Comparison of ENCODE assay signal across 9 cellular contexts in genomic region chr1:202810193-202810614, GRCh38. TPM values are rescaled to one million over a fixed set of nuclear protein-coding genes. Genes with fewer than 3 reads are reported as not detected.
DNase-seq lines count a peak whose midpoint lies in the region; ATAC-seq and TF ChIP-seq lines count a peak whose summit lies in the region.
"Had no signal": no experiment of that assay in that cellular context is flagged by ENCODE, and none has a peak within 500 bp of the region (broad histone marks: within the 10 kb centered on the region; RNA-seq: fewer than 3 reads in every experiment).

No MANE protein-coding gene starts in this region.

- WGBS in suprapubic skin: 10% methylated on average over 13 of the region's 13 CpGs

- intact Hi-C loops in activated CD4-positive, alpha-beta T cell treated with anti-CD3 and anti-CD28 coated beads for 36 hours (cut with DNase I, micrococcal nuclease): loop anchor here in 1 of 2 experiments (1.0 to 2.0 kb wide), 6 partner anchors 79 to 467 kb away; partner anchors contain the start of genes ADIPOR1, CYB5R1, KLHL12 and RABIF
- intact Hi-C loops in ascending aorta (cut with DNase I): loop anchor here (2.0 kb wide), 3 partner anchors 79 to 157 kb away; partner anchors contain the start of genes ADIPOR1, CYB5R1 and RABIF
- intact Hi-C loops in left lung (cut with DNase I): no loop called here

- TF ChIP-seq EP300 in suprapubic skin (IDR thresholded peaks at IDR 0.05): no peak

- H3K4me3 ChIP-seq in ascending aorta (peak overlapping the region; percentile 73 to 74), left lung (peak overlapping the region; percentile 69 to 84), suprapubic skin (peak overlapping the region; percentile 68)

- peak overlapping the region; percentile 75 for H3K4me3 Mint-ChIP-seq in activated CD4-positive, alpha-beta T cell treated with anti-CD3 and anti-CD28 coated beads for 36 hours

- TF ChIP-seq CTCF in ascending aorta (IDR thresholded peaks at IDR 0.05): no peak
- no peak for TF ChIP-seq CTCF in left lung (IDR thresholded peaks at IDR 0.05)
- TF ChIP-seq CTCF in suprapubic skin (IDR thresholded peaks at IDR 0.05): no peak

- H3K27me3 ChIP-seq in ascending aorta: no peaks in the 10 kb centered on the region
- peaks cover 0 to 8% of the 10 kb centered on the region in 2 donors for H3K27me3 ChIP-seq in left lung
- no peaks in the 10 kb centered on the region for H3K27me3 ChIP-seq in suprapubic skin

- H3K36me3 Mint-ChIP-seq in activated CD4-positive, alpha-beta T cell treated with anti-CD3 and anti-CD28 coated beads for 36 hours (ENCODE audit: low read depth): peaks cover 3% of the 10 kb centered on the region

- ATAC-seq in activated CD4-positive, alpha-beta T cell treated with anti-CD3 and anti-CD28 coated beads for 36 hours: no peak
- no peak for ATAC-seq in left lung
- no peak for ATAC-seq in HG03108 (IDR thresholded peaks at IDR 0.05; ENCODE audit: unreplicated experiment)
- no peak for ATAC-seq in HG03432 (IDR thresholded peaks at IDR 0.05; ENCODE audit: unreplicated experiment)

- no peaks in the 10 kb centered on the region for H3K9me3 ChIP-seq in ascending aorta
- H3K9me3 ChIP-seq in left lung: no peaks in the 10 kb centered on the region
- H3K9me3 ChIP-seq in suprapubic skin: no peaks in the 10 kb centered on the region

- CTCF ChIA-PET in activated CD4-positive, alpha-beta T cell treated with anti-CD3 and anti-CD28 coated beads for 36 hours (lab: Charles Lee): no interaction called here

- no peak for TF ChIP-seq POLR2A in suprapubic skin (IDR thresholded peaks at IDR 0.05)

- H3K27me3 Mint-ChIP-seq in activated CD4-positive, alpha-beta T cell treated with anti-CD3 and anti-CD28 coated beads for 36 hours: peaks cover 8% of the 10 kb centered on the region

- H3K9me3 Mint-ChIP-seq in activated CD4-positive, alpha-beta T cell treated with anti-CD3 and anti-CD28 coated beads for 36 hours (ENCODE audit: low read depth): no peaks in the 10 kb centered on the region

- POLR2A ChIA-PET in activated CD4-positive, alpha-beta T cell treated with anti-CD3 and anti-CD28 coated beads for 36 hours (lab: Charles Lee): no interaction called here

- DNase-seq in activated CD4-positive, alpha-beta T cell treated with anti-CD3 and anti-CD28 coated beads for 36 hours: no peak
- DNase-seq in activated CD4-positive, alpha-beta T cell treated with anti-CD3 and anti-CD28 coated beads for 1 hour: no peak
- no peak for DNase-seq in ascending aorta (ENCODE audit: low spot score in 2 of 2)
- no peak for DNase-seq in left lung
- no peak for DNase-seq in suprapubic skin (ENCODE audit: low spot score in 2 of 2)
- DNase-seq in SHP77 (lab: John Stamatoyannopoulos, UW): no peak

- H3K4me1 Mint-ChIP-seq in activated CD4-positive, alpha-beta T cell treated with anti-CD3 and anti-CD28 coated beads for 36 hours: peaks cover 37% of the 10 kb centered on the region

- H3K27ac ChIP-seq in ascending aorta: peak overlapping the region; percentile 38 to 51
- H3K27ac ChIP-seq in left lung: peak overlapping the region; percentile 78 to 80
- peak overlapping the region; percentile 74 for H3K27ac ChIP-seq in suprapubic skin

- H3K4me1 ChIP-seq in ascending aorta (peaks cover 0 to 9% of the 10 kb centered on the region in 2 donors), left lung (peaks cover 14 to 45% of the 10 kb centered on the region in 2 donors), suprapubic skin (peaks cover 51% of the 10 kb centered on the region)

- H3K27ac Mint-ChIP-seq in activated CD4-positive, alpha-beta T cell treated with anti-CD3 and anti-CD28 coated beads for 36 hours: peak overlapping the region; percentile 13

- H3K36me3 ChIP-seq in ascending aorta: no peaks in the 10 kb centered on the region
- H3K36me3 ChIP-seq in left lung: no peaks in the 10 kb centered on the region
- H3K36me3 ChIP-seq in suprapubic skin: no peaks in the 10 kb centered on the region

RNA-seq across cellular contexts. Expression of gene PCAT6, which starts 0.6 kb away (rescaled TPM):
- 1 to 10 TPM in 1 of 2 experiments, under 1 TPM in 1; 0.59 to 2.2 TPM for total RNA-seq in activated CD4-positive, alpha-beta T cell treated with anti-CD3 and anti-CD28 coated beads for 36 hours
- not detected for total RNA-seq in ascending aorta
- total RNA-seq in left lung: 1 to 10 TPM; 1.1 to 2.4 TPM
- total RNA-seq in suprapubic skin: 1 to 10 TPM in 3 of 4 donors, not detected in 1; 1.4 to 7.0 (median 3.7) TPM
- total RNA-seq: HT1080 had no signal

RNA-seq across cellular contexts. Expression of gene KDM5B, which starts 2.0 kb away (rescaled TPM):
- total RNA-seq in activated CD4-positive, alpha-beta T cell treated with anti-CD3 and anti-CD28 coated beads for 36 hours: 10 to 100 TPM; 34.6 to 45.9 TPM
- total RNA-seq in ascending aorta: 61.7 TPM
- total RNA-seq in left lung: 10 to 100 TPM; 46.4 to 67.4 TPM
- 100 to 1,000 TPM in 1 of 4 donors, 10 to 100 TPM in 3; 76.1 to 165 (median 89.4) TPM for total RNA-seq in suprapubic skin
